In genomic region chr12:5582541-5582940, GRCh38 we compare ENCODE assay signal across 25 cellular contexts.
"Had no signal": no experiment of that assay in that cellular context is flagged by ENCODE, and none has a peak within 500 bp of the region (broad histone marks: within the 10 kb centered on the region; RNA-seq: fewer than 3 reads in every experiment).

No MANE protein-coding gene starts in this region.

- H3K4me1 ChIP-seq: foreskin keratinocyte, parathyroid adenoma, uterus had no signal

- H3K4me3 ChIP-seq: dorsolateral prefrontal cortex, gastroesophageal sphincter, mucosa of descending colon, neural progenitor cell, right atrium auricular region, thoracic aorta, tibial nerve, upper lobe of right lung, uterus had no signal

- H3K27ac ChIP-seq: dorsolateral prefrontal cortex, epithelial cell of prostate, foreskin keratinocyte, neural progenitor cell, parathyroid adenoma, upper lobe of right lung, uterus had no signal

- DNase-seq: dorsolateral prefrontal cortex; effector CD4-positive, alpha-beta T cell; foreskin keratinocyte; hypothalamus; immature natural killer cell; islet precursor cell; kidney glomerular epithelial cell; mesenchymal stem cell; mucosa of descending colon; naive B cell; small intestine; stimulated activated CD4-positive, alpha-beta T cell treated with anti-CD3 and anti-CD28 coated beads, Interleukin-15, amount 100 ng/mL, for 24 hours; stimulated activated CD4-positive, alpha-beta T cell treated with anti-CD3 and anti-CD28 coated beads, Interleukin-2, amount 100 ng/mL, for 48 hours; stimulated activated naive B cell treated with anti-CD40 and anti-IgM and Interleukin-4, amounts not matched to agents 10 μg/mL and 1 μg/mL and 100 μg/mL, for 72 hours; upper lobe of right lung; uterus had no signal

- H3K9me3 ChIP-seq: gastroesophageal sphincter, mucosa of descending colon, right atrium auricular region, thoracic aorta, tibial nerve, upper lobe of right lung, uterus had no signal

- H3K4me2 ChIP-seq: neural progenitor cell had no signal

- H2AFZ ChIP-seq: neural progenitor cell, parathyroid adenoma had no signal

- H3K79me2 ChIP-seq: parathyroid adenoma had no signal

- H3K36me3 ChIP-seq: gastroesophageal sphincter, neural progenitor cell, right atrium auricular region, thoracic aorta, tibial nerve, upper lobe of right lung, uterus had no signal

- H3K27me3 ChIP-seq: dorsolateral prefrontal cortex, foreskin keratinocyte, gastroesophageal sphincter, neural progenitor cell, right atrium auricular region, tibial nerve, upper lobe of right lung, uterus had no signal

- ATAC-seq: esophagus mucosa; foreskin keratinocyte; gastroesophageal sphincter; mucosa of descending colon; natural killer cell treated with Interleukin-12 subunit alpha and Interleukin-12 subunit beta and Interleukin-15 and Interleukin-18, amount 100 ng/mL, for 72 hours; stimulated activated naive B cell treated with anti-CD40 and anti-IgM and Interleukin-4, amounts not matched to agents 10 μg/mL and 1 μg/mL and 100 μg/mL, for 72 hours; upper lobe of right lung had no signal

- H3K9ac ChIP-seq: neural progenitor cell, parathyroid adenoma had no signal
